ENCODE assay signal across 27 cellular contexts in the genomic region with DNA sequence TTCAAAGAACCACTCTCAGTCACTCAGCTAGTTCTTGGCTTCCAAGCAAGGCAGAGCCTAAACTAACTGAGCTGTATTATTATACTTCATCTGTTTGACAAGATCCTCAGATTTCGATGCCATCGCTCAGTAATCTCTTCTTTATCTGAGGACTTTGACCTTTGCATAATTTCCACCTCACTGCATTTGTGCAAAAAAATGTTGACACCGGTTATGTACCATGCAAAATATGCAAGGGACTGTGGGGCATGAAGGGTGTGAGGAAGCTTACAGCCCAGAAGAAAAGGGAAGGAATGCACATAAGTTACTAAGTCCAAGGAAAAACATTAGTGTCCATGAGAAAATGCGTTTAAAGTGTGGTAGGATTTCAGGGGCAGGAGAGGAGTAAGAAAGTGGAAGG.
"Had no signal": no experiment of that assay in that cellular context is flagged by ENCODE, and none has a peak within 500 bp of the region (broad histone marks: within the 10 kb centered on the region; RNA-seq: fewer than 3 reads in every experiment).

No MANE protein-coding gene starts in this region.

- H3K4me3 ChIP-seq: adrenal gland, body of pancreas, colonic mucosa, esophagus squamous epithelium, gastroesophageal sphincter had no signal

- H3K36me3 ChIP-seq: adrenal gland, colonic mucosa, esophagus squamous epithelium, gastroesophageal sphincter had no signal

- H3K27me3 ChIP-seq: adrenal gland, body of pancreas, colonic mucosa, esophagus squamous epithelium, gastroesophageal sphincter had no signal

- DNase-seq: activated CD4-positive, alpha-beta memory T cell treated with anti-CD3 and anti-CD28 coated beads for 36 hours; activated CD4-positive, alpha-beta T cell treated with anti-CD3 and anti-CD28 coated beads for 36 hours; activated CD4-positive, alpha-beta T cell treated with anti-CD3 and anti-CD28 coated beads, Interleukin-2, amount 10 ng/mL, durations not matched to agents 24 days and 14 days; activated CD4-positive, CD25-positive, alpha-beta regulatory T cell; activated CD4-positive, CD25-positive, alpha-beta regulatory T cell treated with anti-CD3 and anti-CD28 coated beads, Interleukin-2, amount 50 U/mL, for 72 hours; activated CD8-positive, alpha-beta memory T cell treated with anti-CD3 and anti-CD28 coated beads, Interleukin-2, amount 10 ng/mL, durations not matched to agents 7 days and 5 days; activated CD8-positive, alpha-beta memory T cell treated with anti-CD3 and anti-CD28 coated beads, Interleukin-2, amount 50 U/mL, for 4 hours; activated CD8-positive, alpha-beta T cell treated with anti-CD3 and anti-CD28 coated beads, Interleukin-2, amount 10 ng/mL, durations not matched to agents 7 days and 5 days; activated effector memory CD4-positive, alpha-beta T cell treated with anti-CD3 and anti-CD28 coated beads, Interleukin-2, amount 50 U/mL, for 16 hours; activated naive CD4-positive, alpha-beta T cell treated with anti-CD3 and anti-CD28 coated beads for 36 hours; activated naive CD8-positive, alpha-beta T cell treated with anti-CD3 and anti-CD28 coated beads for 36 hours; activated naive CD8-positive, alpha-beta T cell treated with anti-CD3 and anti-CD28 coated beads, Interleukin-2, amount 50 U/mL, for 24 hours; activated T-cell treated with anti-CD3 and anti-CD28 coated beads, Interleukin-2, amount 50 U/mL, for 1 hour; activated T-cell treated with anti-CD3 and anti-CD28 coated beads, Interleukin-2, amount 50 U/mL, for 48 hours; adrenal gland; amygdala; aorta; body of pancreas; central memory CD4-positive, alpha-beta T cell; cerebellar nuclear complex; colonic mucosa; effector CD8-positive, alpha-beta T cell; esophagus squamous epithelium; foreskin melanocyte; T-helper 2 cell had no signal

- H3K27ac ChIP-seq: adrenal gland, body of pancreas, colonic mucosa, epithelial cell of prostate, esophagus squamous epithelium, gastroesophageal sphincter had no signal

- H3K9me3 ChIP-seq: adrenal gland, body of pancreas, colonic mucosa, esophagus squamous epithelium, gastroesophageal sphincter had no signal

- H3K4me1 ChIP-seq: adrenal gland, body of pancreas, colonic mucosa, esophagus squamous epithelium, gastroesophageal sphincter had no signal
